13 cellular contexts compared by ENCODE assay signal in the genomic region with DNA sequence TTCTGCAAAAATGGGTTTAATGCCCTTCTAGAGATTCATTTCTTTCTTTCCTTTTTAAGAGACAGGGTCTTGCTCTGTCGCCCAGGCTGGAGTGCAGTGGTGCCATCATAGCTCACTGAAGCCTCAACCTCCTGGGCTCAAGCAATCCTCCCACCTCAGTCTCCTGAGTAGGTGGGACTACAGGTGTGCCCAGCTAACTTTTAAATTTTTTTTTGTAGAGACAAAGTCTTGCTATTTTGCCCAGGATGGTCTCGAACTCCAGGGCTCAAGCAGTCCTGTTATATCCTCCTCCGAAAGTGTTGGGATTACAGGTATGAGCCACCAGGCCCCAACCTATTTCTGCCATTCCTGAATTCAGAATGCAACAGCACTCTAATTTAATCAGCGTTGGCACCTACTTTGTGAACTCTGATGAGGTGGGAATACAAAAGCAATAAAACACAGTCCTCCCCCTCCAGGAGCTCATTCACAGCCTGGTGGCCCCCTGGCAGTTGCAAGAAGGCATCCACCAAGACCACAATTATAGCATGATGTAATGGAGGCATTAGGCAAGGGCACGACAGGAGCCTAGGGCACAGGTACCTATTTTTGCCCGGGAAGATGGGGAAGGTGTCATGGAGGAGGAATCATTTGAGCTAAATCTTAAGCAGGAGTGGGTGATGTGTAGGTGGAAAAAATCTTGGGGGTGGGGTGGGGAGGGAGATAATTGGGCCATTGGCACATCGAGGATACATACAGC. TPM values are rescaled to one million over a fixed set of nuclear protein-coding genes. Genes with fewer than 3 reads are reported as not detected.
DNase-seq lines count a peak whose midpoint lies in the region; ATAC-seq and TF ChIP-seq lines count a peak whose summit lies in the region.
"Had no signal": no experiment of that assay in that cellular context is flagged by ENCODE, and none has a peak within 500 bp of the region (broad histone marks: within the 10 kb centered on the region; RNA-seq: fewer than 3 reads in every experiment).

No MANE protein-coding gene starts in this region.

- H3K9ac ChIP-seq in mesenchymal stem cell (ENCODE audit: low read length) (no peak overlapping the region), subcutaneous abdominal adipose tissue (ENCODE audit: low read length in 5 of 5) (no peak overlapping the region)

- H3K79me1 ChIP-seq in mesenchymal stem cell (replicated peaks; ENCODE audit: low read length, poor library complexity, severe bottlenecking): no peaks in the 10 kb centered on the region

- no peaks in the 10 kb centered on the region for H3K27me3 ChIP-seq in WERI-Rb-1 (ENCODE audit: insufficient read depth, low read depth, severe bottlenecking)
- H3K27me3 ChIP-seq in mesenchymal stem cell (ENCODE audit: control insufficient read depth in 1 of 2, insufficient read depth in 1 of 2, low read length in 2 of 2): no peaks in the 10 kb centered on the region
- no peaks in the 10 kb centered on the region for H3K27me3 ChIP-seq in subcutaneous abdominal adipose tissue (ENCODE audit: control insufficient read depth in 5 of 5, insufficient read depth in 4 of 5, low read length in 5 of 5)
- H3K27me3 ChIP-seq: left lung had no signal

- H3K4me1 ChIP-seq in mesenchymal stem cell (ENCODE audit: control insufficient read depth, insufficient read depth, low read depth, low read length) (peaks cover 9% of the 10 kb centered on the region), subcutaneous abdominal adipose tissue (ENCODE audit: control insufficient read depth in 5 of 5, insufficient read depth in 5 of 5, low read length in 5 of 5) (peaks cover 4 to 37% (median 22%) of the 10 kb centered on the region in 5 donors)

- H3K4me2 ChIP-seq in mesenchymal stem cell (ENCODE audit: low read length, poor library complexity, severe bottlenecking): no peak overlapping the region

- H3K36me3 Mint-ChIP-seq in chondrocyte (ENCODE audit: low read depth): peaks cover 19% of the 10 kb centered on the region

- no peak overlapping the region for H3K4ac ChIP-seq in mesenchymal stem cell (ENCODE audit: low read depth in 1 of 2, low read length in 2 of 2)

- no peak overlapping the region for H3K18ac ChIP-seq in mesenchymal stem cell (ENCODE audit: low read depth in 1 of 2, low read length in 2 of 2)

- H2BK120ac ChIP-seq in mesenchymal stem cell (ENCODE audit: low read depth, low read length): no peak overlapping the region

- H3K36me3 ChIP-seq in WERI-Rb-1: peaks cover 28% of the 10 kb centered on the region
- peaks cover 0 to 16% of the 10 kb centered on the region in 2 experiments for H3K36me3 ChIP-seq in mesenchymal stem cell (ENCODE audit: control insufficient read depth in 1 of 2, insufficient read depth in 2 of 2, low read depth in 1 of 2, low read length in 2 of 2)
- H3K36me3 ChIP-seq in subcutaneous abdominal adipose tissue (ENCODE audit: control insufficient read depth in 5 of 5, insufficient read depth in 5 of 5, low read length in 5 of 5): peaks cover 6 to 18% (median 16%) of the 10 kb centered on the region in 5 donors

- no peaks in the 10 kb centered on the region for H3K27me3 Mint-ChIP-seq in chondrocyte (ENCODE audit: low read depth)

- no peak overlapping the region for H3K14ac ChIP-seq in mesenchymal stem cell (ENCODE audit: low read length in 2 of 2)

- H3K23ac ChIP-seq in mesenchymal stem cell (ENCODE audit: low read length in 2 of 2): no peak overlapping the region

- H3K4me3 ChIP-seq in WERI-Rb-1 (ENCODE audit: low read depth, low read length): no peak overlapping the region
- H3K4me3 ChIP-seq in mesenchymal stem cell (ENCODE audit: insufficient read depth in 1 of 2, low read depth in 1 of 2, low read length in 2 of 2): no peak overlapping the region
- H3K4me3 ChIP-seq in subcutaneous abdominal adipose tissue (ENCODE audit: low read depth in 1 of 5, low read length in 5 of 5): peak overlapping the region in 1 of 5 donors; percentile 8
- H3K4me3 ChIP-seq: left lung had no signal

- no peak overlapping the region for H4K8ac ChIP-seq in mesenchymal stem cell (ENCODE audit: low read length)

- H3K27ac ChIP-seq in WERI-Rb-1: peak overlapping the region; percentile 72
- H3K27ac ChIP-seq in mesenchymal stem cell (ENCODE audit: low read length, poor library complexity, severe bottlenecking): peak overlapping the region; percentile 84
- H3K27ac ChIP-seq in subcutaneous abdominal adipose tissue (ENCODE audit: low read depth, low read length): peak overlapping the region; percentile 93
- H3K27ac ChIP-seq: HL-60 had no signal

- H2BK5ac ChIP-seq in mesenchymal stem cell (ENCODE audit: low read depth, low read length, poor library complexity, severe bottlenecking): no peak overlapping the region

- peaks cover 40% of the 10 kb centered on the region for H3K4me1 Mint-ChIP-seq in chondrocyte (ENCODE audit: low read depth)

- H3K9me3 ChIP-seq in WERI-Rb-1 (ENCODE audit: severe bottlenecking): no peaks in the 10 kb centered on the region
- H3K9me3 ChIP-seq in mesenchymal stem cell (ENCODE audit: control insufficient read depth, low read length): no peaks in the 10 kb centered on the region
- no peaks in the 10 kb centered on the region for H3K9me3 ChIP-seq in subcutaneous abdominal adipose tissue (ENCODE audit: control insufficient read depth in 5 of 5, low read length in 5 of 5)
- H3K9me3 ChIP-seq: left lung had no signal

- peak overlapping the region; percentile 46 for H3K27ac Mint-ChIP-seq in chondrocyte (ENCODE audit: unreplicated experiment)

- H2BK15ac ChIP-seq in mesenchymal stem cell (ENCODE audit: low read depth, poor library complexity, severe bottlenecking): no peak overlapping the region

- 90% methylated on average over 7 of the region's 7 CpGs for WGBS in mesenchymal stem cell

- no peak overlapping the region for H4K91ac ChIP-seq in mesenchymal stem cell (ENCODE audit: low read length)

- no peak overlapping the region for H2AFZ ChIP-seq in mesenchymal stem cell (ENCODE audit: low read depth, low read length)

- no peak for ATAC-seq in GM19324 (IDR thresholded peaks at IDR 0.05; ENCODE audit: low FRiP score, unreplicated experiment)
- ATAC-seq: left lung had no signal

- H2AK5ac ChIP-seq in mesenchymal stem cell (ENCODE audit: low read length, severe bottlenecking): no peak overlapping the region

- no peak overlapping the region for H2BK12ac ChIP-seq in mesenchymal stem cell (ENCODE audit: low read length in 2 of 2)

- TF ChIP-seq CTCF in WERI-Rb-1 (IDR thresholded peaks at IDR 0.05; ENCODE audit: low read depth, low read length): no peak
- TF ChIP-seq CTCF in chondrocyte (IDR thresholded peaks at IDR 0.05): no peak

- H3K4me3 Mint-ChIP-seq in chondrocyte (ENCODE audit: unreplicated experiment): no peak overlapping the region

- H3K9me3 Mint-ChIP-seq in chondrocyte (ENCODE audit: low read depth): no peaks in the 10 kb centered on the region

- DNase-seq in WERI-Rb-1 (peak; percentile 6), chondrocyte (ENCODE audit: low spot score) (no peak), mesenchymal stem cell (no peak), T-helper 1 cell (no peak), SW480 (ENCODE audit: low spot score) (no peak), pons (ENCODE audit: low spot score) (no peak)
- DNase-seq: activated naive CD4-positive, alpha-beta T cell treated with anti-CD3 and anti-CD28 coated beads, Interleukin-2, amount 50 U/mL, for 16 hours; NCI-H1417 treated with DMSO at 0.1 percent for 48 hours; NCI-H345 had no signal

RNA-seq across cellular contexts. Expression of gene RHOB, which starts 5.1 kb away (rescaled TPM):
- 191 to 254 TPM (median 195 TPM) in 3 replicates for total RNA-seq in chondrocyte
- polyA plus RNA-seq in mesenchymal stem cell (2013, experiment 1 of 2): 126 TPM
- polyA plus RNA-seq in mesenchymal stem cell (2013, experiment 2 of 2): 126 TPM
